Comparison of ENCODE assay signal across 23 cellular contexts in the genomic region with DNA sequence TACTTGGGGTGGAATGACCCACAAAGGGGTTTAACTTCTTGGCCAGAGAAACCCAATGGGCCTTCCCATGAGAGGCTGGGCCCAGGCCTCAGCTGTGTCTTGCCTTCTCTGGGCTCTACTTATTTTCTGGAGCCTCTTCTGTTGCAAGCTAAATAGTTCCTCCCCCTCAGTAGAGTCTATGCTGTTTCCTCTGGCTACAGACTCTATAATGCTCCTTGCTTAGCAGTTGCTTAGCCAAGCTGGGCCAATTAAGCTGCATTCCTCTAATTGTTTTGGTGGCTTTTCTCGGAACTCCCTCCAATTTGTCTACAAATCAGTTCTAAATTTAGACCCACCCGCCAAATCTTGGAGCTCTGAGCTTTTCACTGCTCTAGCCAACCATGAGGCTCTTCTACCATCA.
"Had no signal": no experiment of that assay in that cellular context is flagged by ENCODE, and none has a peak within 500 bp of the region (broad histone marks: within the 10 kb centered on the region; RNA-seq: fewer than 3 reads in every experiment).

No MANE protein-coding gene starts in this region.

- H3K27me3 ChIP-seq: colonic mucosa, gastroesophageal sphincter, tibial artery had no signal

- H3K27ac Mint-ChIP-seq: immature natural killer cell; natural killer cell treated with Interleukin-12 subunit alpha and Interleukin-12 subunit beta and Interleukin-15 and Interleukin-18, amount 100 ng/mL, for 72 hours had no signal

- H3K27ac ChIP-seq: colonic mucosa, esophagus squamous epithelium, gastroesophageal sphincter, parathyroid adenoma, psoas muscle, skin epidermis, stomach, tibial artery had no signal

- H2AFZ ChIP-seq: parathyroid adenoma had no signal

- H3K79me2 ChIP-seq: parathyroid adenoma had no signal

- DNase-seq: colonic mucosa; dermis blood vessel endothelial cell; esophagus squamous epithelium; foreskin fibroblast; immature natural killer cell; kidney; left cardiac atrium; left ventricle myocardium superior; mesenchymal stem cell; midbrain; psoas muscle; retina; stimulated activated CD4-positive, alpha-beta T cell treated with anti-CD3 and anti-CD28 coated beads, Interleukin-12 subunit alpha, Interleukin-12 subunit beta, amount 100 ng/mL, for 4 hours; stimulated activated naive CD4-positive, alpha-beta T cell; stomach; substantia nigra; tibial artery had no signal

- H3K36me3 Mint-ChIP-seq: immature natural killer cell; natural killer cell treated with Interleukin-12 subunit alpha and Interleukin-12 subunit beta and Interleukin-15 and Interleukin-18, amount 100 ng/mL, for 72 hours had no signal

- H3K4me3 Mint-ChIP-seq: immature natural killer cell; natural killer cell treated with Interleukin-12 subunit alpha and Interleukin-12 subunit beta and Interleukin-15 and Interleukin-18, amount 100 ng/mL, for 72 hours had no signal

- H3K9ac ChIP-seq: parathyroid adenoma had no signal

- H3K36me3 ChIP-seq: colonic mucosa, esophagus squamous epithelium, gastroesophageal sphincter, stomach, tibial artery had no signal

- ATAC-seq: gastroesophageal sphincter; left ventricle myocardium superior; natural killer cell treated with Interleukin-12 subunit alpha and Interleukin-12 subunit beta and Interleukin-15 and Interleukin-18, amount 100 ng/mL, for 72 hours; psoas muscle; sciatic nerve had no signal

- H3K9me3 ChIP-seq: colonic mucosa, esophagus squamous epithelium, gastroesophageal sphincter, psoas muscle, stomach, tibial artery had no signal

- H3K4me1 ChIP-seq: colonic mucosa, gastroesophageal sphincter, parathyroid adenoma, psoas muscle, stomach had no signal

- H3K4me1 Mint-ChIP-seq: immature natural killer cell had no signal

- H3K9me3 Mint-ChIP-seq: natural killer cell treated with Interleukin-12 subunit alpha and Interleukin-12 subunit beta and Interleukin-15 and Interleukin-18, amount 100 ng/mL, for 72 hours had no signal

- H3K4me3 ChIP-seq: colonic mucosa, esophagus squamous epithelium, gastroesophageal sphincter, lung, psoas muscle, skin epidermis, stomach, tibial artery had no signal
